1 cellular context compared by ENCODE assay signal in genomic region chr5:72955768-72956323, GRCh38.
TF ChIP-seq lines count a peak whose summit lies in the region.

A gene with protein sequence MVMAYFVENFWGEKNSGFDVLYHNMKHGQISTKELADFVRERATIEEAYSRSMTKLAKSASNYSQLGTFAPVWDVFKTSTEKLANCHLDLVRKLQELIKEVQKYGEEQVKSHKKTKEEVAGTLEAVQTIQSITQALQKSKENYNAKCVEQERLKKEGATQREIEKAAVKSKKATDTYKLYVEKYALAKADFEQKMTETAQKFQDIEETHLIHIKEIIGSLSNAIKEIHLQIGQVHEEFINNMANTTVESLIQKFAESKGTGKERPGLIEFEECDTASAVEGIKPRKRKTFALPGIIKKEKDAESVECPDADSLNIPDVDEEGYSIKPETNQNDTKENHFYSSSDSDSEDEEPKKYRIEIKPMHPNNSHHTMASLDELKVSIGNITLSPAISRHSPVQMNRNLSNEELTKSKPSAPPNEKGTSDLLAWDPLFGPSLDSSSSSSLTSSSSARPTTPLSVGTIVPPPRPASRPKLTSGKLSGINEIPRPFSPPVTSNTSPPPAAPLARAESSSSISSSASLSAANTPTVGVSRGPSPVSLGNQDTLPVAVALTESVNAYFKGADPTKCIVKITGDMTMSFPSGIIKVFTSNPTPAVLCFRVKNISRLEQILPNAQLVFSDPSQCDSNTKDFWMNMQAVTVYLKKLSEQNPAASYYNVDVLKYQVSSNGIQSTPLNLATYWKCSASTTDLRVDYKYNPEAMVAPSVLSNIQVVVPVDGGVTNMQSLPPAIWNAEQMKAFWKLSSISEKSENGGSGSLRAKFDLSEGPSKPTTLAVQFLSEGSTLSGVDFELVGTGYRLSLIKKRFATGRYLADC (plus strand): TSS chr5:72956041. CDS start chr5:72956097, 56 bp downstream.

TF ChIP-seq in K562, 482 proteins besides CTCF, POLR2A, EP300 and RAD21 (continued from another document and continues in another):
- TF ChIP-seq THAP12 (CRISPR knock-in tag; IDR thresholded peaks at IDR 0.05) (peak; percentile 69; the same call in 1 of the 2 replicates), SRSF3 (IDR thresholded peaks at IDR 0.05; ENCODE audit: insufficient read depth, low read length) (no peak), HBP1 (CRISPR knock-in tag; IDR thresholded peaks at IDR 0.05) (no peak), MYNN (IDR thresholded peaks at IDR 0.05) (no peak), MYNN (CRISPR knock-in tag; IDR thresholded peaks at IDR 0.05) (no peak), LCOR (CRISPR knock-in tag; IDR thresholded peaks at IDR 0.05) (peak; percentile 76; the same call in 1 of the 2 replicates), MED1 (CRISPR knock-in tag; IDR thresholded peaks at IDR 0.05; ENCODE audit: borderline replicate concordance) (no peak), NONO (IDR thresholded peaks at IDR 0.05; ENCODE audit: low read depth in 2 of 2, low read length in 1 of 2) (no peak; a peak in 1 of 4 replicates), HMG20B (CRISPR knock-in tag; IDR thresholded peaks at IDR 0.05) (no peak), MAZ (CRISPR knock-in tag; conservative IDR thresholded peaks at IDR 0.05 in 1 of 2, IDR thresholded peaks at IDR 0.05 in 1 of 2) (peak; percentile 82 to 86; a peak in 3 of 4 replicates), ZNF12 (CRISPR knock-in tag; IDR thresholded peaks at IDR 0.05) (0 out of 2 replicates have a peak, but pooled peaks have one; percentile 20), HDAC1 (IDR thresholded peaks at IDR 0.05) (peak in 1 of 2 experiments; percentile 49; a peak in 1 of 4 replicates), SMC3 (conservative IDR thresholded peaks at IDR 0.05; ENCODE audit: insufficient read depth, low read depth, low read length) (0 out of 2 replicates have a peak, but pooled peaks have one; percentile 5), PPARD (CRISPR knock-in tag; IDR thresholded peaks at IDR 0.05) (no peak), NR3C1 (CRISPR knock-in tag; IDR thresholded peaks at IDR 0.05) (no peak), MTA3 (IDR thresholded peaks at IDR 0.05; ENCODE audit: borderline replicate concordance) (no peak; the same call in 1 of the 2 replicates), NFYB (IDR thresholded peaks at IDR 0.05; ENCODE audit: extremely low read depth, insufficient read length) (no peak), ZNF57 (CRISPR knock-in tag; IDR thresholded peaks at IDR 0.05) (no peak), ZBTB17 (CRISPR knock-in tag; IDR thresholded peaks at IDR 0.05) (no peak)
- TF ChIP-seq, protein P1, sequence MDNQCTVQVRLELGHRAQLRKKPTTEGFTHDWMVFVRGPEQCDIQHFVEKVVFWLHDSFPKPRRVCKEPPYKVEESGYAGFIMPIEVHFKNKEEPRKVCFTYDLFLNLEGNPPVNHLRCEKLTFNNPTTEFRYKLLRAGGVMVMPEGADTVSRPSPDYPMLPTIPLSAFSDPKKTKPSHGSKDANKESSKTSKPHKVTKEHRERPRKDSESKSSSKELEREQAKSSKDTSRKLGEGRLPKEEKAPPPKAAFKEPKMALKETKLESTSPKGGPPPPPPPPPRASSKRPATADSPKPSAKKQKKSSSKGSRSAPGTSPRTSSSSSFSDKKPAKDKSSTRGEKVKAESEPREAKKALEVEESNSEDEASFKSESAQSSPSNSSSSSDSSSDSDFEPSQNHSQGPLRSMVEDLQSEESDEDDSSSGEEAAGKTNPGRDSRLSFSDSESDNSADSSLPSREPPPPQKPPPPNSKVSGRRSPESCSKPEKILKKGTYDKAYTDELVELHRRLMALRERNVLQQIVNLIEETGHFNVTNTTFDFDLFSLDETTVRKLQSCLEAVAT (IDR thresholded peaks at IDR 0.05) = no peak
- TF ChIP-seq, protein P2, sequence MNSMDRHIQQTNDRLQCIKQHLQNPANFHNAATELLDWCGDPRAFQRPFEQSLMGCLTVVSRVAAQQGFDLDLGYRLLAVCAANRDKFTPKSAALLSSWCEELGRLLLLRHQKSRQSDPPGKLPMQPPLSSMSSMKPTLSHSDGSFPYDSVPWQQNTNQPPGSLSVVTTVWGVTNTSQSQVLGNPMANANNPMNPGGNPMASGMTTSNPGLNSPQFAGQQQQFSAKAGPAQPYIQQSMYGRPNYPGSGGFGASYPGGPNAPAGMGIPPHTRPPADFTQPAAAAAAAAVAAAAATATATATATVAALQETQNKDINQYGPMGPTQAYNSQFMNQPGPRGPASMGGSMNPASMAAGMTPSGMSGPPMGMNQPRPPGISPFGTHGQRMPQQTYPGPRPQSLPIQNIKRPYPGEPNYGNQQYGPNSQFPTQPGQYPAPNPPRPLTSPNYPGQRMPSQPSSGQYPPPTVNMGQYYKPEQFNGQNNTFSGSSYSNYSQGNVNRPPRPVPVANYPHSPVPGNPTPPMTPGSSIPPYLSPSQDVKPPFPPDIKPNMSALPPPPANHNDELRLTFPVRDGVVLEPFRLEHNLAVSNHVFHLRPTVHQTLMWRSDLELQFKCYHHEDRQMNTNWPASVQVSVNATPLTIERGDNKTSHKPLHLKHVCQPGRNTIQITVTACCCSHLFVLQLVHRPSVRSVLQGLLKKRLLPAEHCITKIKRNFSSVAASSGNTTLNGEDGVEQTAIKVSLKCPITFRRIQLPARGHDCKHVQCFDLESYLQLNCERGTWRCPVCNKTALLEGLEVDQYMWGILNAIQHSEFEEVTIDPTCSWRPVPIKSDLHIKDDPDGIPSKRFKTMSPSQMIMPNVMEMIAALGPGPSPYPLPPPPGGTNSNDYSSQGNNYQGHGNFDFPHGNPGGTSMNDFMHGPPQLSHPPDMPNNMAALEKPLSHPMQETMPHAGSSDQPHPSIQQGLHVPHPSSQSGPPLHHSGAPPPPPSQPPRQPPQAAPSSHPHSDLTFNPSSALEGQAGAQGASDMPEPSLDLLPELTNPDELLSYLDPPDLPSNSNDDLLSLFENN (IDR thresholded peaks at IDR 0.05; ENCODE audit: low read depth in 2 of 2, low read length in 2 of 2) = peak in 1 of 2 experiments; percentile 65; a peak in 1 of 4 replicates
- TF ChIP-seq, protein P3, sequence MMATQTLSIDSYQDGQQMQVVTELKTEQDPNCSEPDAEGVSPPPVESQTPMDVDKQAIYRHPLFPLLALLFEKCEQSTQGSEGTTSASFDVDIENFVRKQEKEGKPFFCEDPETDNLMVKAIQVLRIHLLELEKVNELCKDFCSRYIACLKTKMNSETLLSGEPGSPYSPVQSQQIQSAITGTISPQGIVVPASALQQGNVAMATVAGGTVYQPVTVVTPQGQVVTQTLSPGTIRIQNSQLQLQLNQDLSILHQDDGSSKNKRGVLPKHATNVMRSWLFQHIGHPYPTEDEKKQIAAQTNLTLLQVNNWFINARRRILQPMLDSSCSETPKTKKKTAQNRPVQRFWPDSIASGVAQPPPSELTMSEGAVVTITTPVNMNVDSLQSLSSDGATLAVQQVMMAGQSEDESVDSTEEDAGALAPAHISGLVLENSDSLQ (IDR thresholded peaks at IDR 0.05) = no peak
- TF ChIP-seq, protein P4, sequence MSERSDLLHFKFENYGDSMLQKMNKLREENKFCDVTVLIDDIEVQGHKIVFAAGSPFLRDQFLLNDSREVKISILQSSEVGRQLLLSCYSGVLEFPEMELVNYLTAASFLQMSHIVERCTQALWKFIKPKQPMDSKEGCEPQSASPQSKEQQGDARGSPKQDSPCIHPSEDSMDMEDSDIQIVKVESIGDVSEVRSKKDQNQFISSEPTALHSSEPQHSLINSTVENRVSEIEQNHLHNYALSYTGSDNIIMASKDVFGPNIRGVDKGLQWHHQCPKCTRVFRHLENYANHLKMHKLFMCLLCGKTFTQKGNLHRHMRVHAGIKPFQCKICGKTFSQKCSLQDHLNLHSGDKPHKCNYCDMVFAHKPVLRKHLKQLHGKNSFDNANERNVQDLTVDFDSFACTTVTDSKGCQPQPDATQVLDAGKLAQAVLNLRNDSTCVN (CRISPR knock-in tag; IDR thresholded peaks at IDR 0.05) = no peak
- TF ChIP-seq, protein P5, sequence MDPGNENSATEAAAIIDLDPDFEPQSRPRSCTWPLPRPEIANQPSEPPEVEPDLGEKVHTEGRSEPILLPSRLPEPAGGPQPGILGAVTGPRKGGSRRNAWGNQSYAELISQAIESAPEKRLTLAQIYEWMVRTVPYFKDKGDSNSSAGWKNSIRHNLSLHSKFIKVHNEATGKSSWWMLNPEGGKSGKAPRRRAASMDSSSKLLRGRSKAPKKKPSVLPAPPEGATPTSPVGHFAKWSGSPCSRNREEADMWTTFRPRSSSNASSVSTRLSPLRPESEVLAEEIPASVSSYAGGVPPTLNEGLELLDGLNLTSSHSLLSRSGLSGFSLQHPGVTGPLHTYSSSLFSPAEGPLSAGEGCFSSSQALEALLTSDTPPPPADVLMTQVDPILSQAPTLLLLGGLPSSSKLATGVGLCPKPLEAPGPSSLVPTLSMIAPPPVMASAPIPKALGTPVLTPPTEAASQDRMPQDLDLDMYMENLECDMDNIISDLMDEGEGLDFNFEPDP (CRISPR knock-in tag; IDR thresholded peaks at IDR 0.05) = no peak
- TF ChIP-seq, protein P6, sequence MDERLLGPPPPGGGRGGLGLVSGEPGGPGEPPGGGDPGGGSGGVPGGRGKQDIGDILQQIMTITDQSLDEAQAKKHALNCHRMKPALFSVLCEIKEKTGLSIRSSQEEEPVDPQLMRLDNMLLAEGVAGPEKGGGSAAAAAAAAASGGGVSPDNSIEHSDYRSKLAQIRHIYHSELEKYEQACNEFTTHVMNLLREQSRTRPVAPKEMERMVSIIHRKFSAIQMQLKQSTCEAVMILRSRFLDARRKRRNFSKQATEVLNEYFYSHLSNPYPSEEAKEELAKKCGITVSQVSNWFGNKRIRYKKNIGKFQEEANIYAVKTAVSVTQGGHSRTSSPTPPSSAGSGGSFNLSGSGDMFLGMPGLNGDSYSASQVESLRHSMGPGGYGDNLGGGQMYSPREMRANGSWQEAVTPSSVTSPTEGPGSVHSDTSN (CRISPR knock-in tag; IDR thresholded peaks at IDR 0.05; ENCODE audit: low read depth) = no peak
- TF ChIP-seq, protein P6 (tag; conservative IDR thresholded peaks at IDR 0.05; ENCODE audit: low read depth) = no peak
